Comparison of ENCODE assay signal across 1 cellular context in genomic region chr1:226939439-226940028, GRCh38.
TF ChIP-seq lines count a peak whose summit lies in the region.

No MANE protein-coding gene starts in this region.

TF ChIP-seq in HEK293, 187 proteins besides CTCF, POLR2A, EP300 and RAD21 (continued from another document and continues in another):
- TF ChIP-seq, protein P1, sequence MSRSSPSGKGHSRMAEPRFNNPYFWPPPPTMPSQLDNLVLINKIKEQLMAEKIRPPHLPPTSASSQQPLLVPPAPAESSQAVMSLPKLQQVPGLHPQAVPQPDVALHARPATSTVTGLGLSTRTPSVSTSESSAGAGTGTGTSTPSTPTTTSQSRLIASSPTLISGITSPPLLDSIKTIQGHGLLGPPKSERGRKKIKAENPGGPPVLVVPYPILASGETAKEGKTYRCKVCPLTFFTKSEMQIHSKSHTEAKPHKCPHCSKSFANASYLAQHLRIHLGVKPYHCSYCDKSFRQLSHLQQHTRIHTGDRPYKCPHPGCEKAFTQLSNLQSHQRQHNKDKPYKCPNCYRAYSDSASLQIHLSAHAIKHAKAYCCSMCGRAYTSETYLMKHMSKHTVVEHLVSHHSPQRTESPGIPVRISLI (tag by site-specific recombination; IDR thresholded peaks at IDR 0.05), result no peak
- TF ChIP-seq ZNF324 (tag by site-specific recombination; IDR thresholded peaks at IDR 0.05) (peak; percentile 96), PRDM4 (tag by site-specific recombination; IDR thresholded peaks at IDR 0.05) (no peak), KLF1 (tag by site-specific recombination; IDR thresholded peaks at IDR 0.05) (0 out of 2 replicates have a peak, but pooled peaks have one; percentile 41), ZSCAN30 (tag by site-specific recombination; IDR thresholded peaks at IDR 0.05) (peak; percentile 99), ZNF211 (tag by site-specific recombination; IDR thresholded peaks at IDR 0.05; ENCODE audit: low read depth) (no peak), ZNF791 (tag by site-specific recombination; IDR thresholded peaks at IDR 0.05) (0 out of 2 replicates have a peak, but pooled peaks have one; percentile 12), ZNF658 (tag by site-specific recombination; IDR thresholded peaks at IDR 0.05) (no peak), ZBTB7A (tag by site-specific recombination; IDR thresholded peaks at IDR 0.05; ENCODE audit: low read depth) (peak; percentile 68; the same call in 1 of the 2 replicates), ZNF426 (tag by site-specific recombination; IDR thresholded peaks at IDR 0.05) (no peak), ZNF629 (tag by site-specific recombination; IDR thresholded peaks at IDR 0.05) (peak; percentile 84), GLI2 (tag by site-specific recombination; IDR thresholded peaks at IDR 0.05; ENCODE audit: borderline replicate concordance, low read depth) (no peak), ZNF146 (tag by site-specific recombination; IDR thresholded peaks at IDR 0.05) (peak; percentile 77), ZNF544 (tag by site-specific recombination; IDR thresholded peaks at IDR 0.05) (no peak), ZNF548 (tag by site-specific recombination; IDR thresholded peaks at IDR 0.05) (0 out of 2 replicates have a peak, but pooled peaks have one; percentile 18), ZBTB6 (tag by site-specific recombination; IDR thresholded peaks at IDR 0.05) (no peak), ZNF692 (tag by site-specific recombination; IDR thresholded peaks at IDR 0.05) (peak; percentile 99), ZNF596 (tag by site-specific recombination; IDR thresholded peaks at IDR 0.05) (0 out of 2 replicates have a peak, but pooled peaks have one; percentile 48), ZSCAN16 (tag by site-specific recombination; IDR thresholded peaks at IDR 0.05) (peak; percentile 52; the same call in 1 of the 2 replicates), KLF16 (tag by site-specific recombination; IDR thresholded peaks at IDR 0.05) (peak; percentile 81), ZNF114 (tag by site-specific recombination; IDR thresholded peaks at IDR 0.05) (no peak), PRDM1 (tag by site-specific recombination; IDR thresholded peaks at IDR 0.05) (0 out of 2 replicates have a peak, but pooled peaks have one; percentile 11), ZNF266 (tag by site-specific recombination; IDR thresholded peaks at IDR 0.05; ENCODE audit: low read depth) (no peak), ZNF555 (tag by site-specific recombination; conservative IDR thresholded peaks at IDR 0.05) (no peak), ZNF654 (tag by site-specific recombination; IDR thresholded peaks at IDR 0.05; ENCODE audit: low read depth) (no peak), ZNF585B (tag by site-specific recombination; IDR thresholded peaks at IDR 0.05) (no peak), ZNF10 (tag by site-specific recombination; IDR thresholded peaks at IDR 0.05) (peak; percentile 59; the same call in 1 of the 2 replicates), ZNF239 (tag by site-specific recombination; IDR thresholded peaks at IDR 0.05) (peak; percentile 45; the same call in 1 of the 2 replicates), KLF8 (tag by site-specific recombination; IDR thresholded peaks at IDR 0.05) (peak; percentile 80), HOXA7 (CRISPR knock-in tag; IDR thresholded peaks at IDR 0.05; ENCODE audit: borderline replicate concordance) (no peak), ZEB2 (tag by site-specific recombination; IDR thresholded peaks at IDR 0.05) (peak; percentile 59), ZSCAN23 (tag by site-specific recombination; IDR thresholded peaks at IDR 0.05) (peak; percentile 82; the same call in 1 of the 2 replicates), ZNF354C (tag by site-specific recombination; IDR thresholded peaks at IDR 0.05; ENCODE audit: borderline replicate concordance, low read depth) (no peak), ZNF792 (tag by site-specific recombination; IDR thresholded peaks at IDR 0.05) (peak; percentile 81; the same call in 1 of the 2 replicates), ZNF274 (IDR thresholded peaks at IDR 0.05; ENCODE audit: low read length) (no peak), ZNF274 (tag by site-specific recombination; IDR thresholded peaks at IDR 0.05; ENCODE audit: borderline replicate concordance) (no peak), ZNF530 (tag by site-specific recombination; IDR thresholded peaks at IDR 0.05; ENCODE audit: low read depth) (no peak)
- TF ChIP-seq, protein P2, sequence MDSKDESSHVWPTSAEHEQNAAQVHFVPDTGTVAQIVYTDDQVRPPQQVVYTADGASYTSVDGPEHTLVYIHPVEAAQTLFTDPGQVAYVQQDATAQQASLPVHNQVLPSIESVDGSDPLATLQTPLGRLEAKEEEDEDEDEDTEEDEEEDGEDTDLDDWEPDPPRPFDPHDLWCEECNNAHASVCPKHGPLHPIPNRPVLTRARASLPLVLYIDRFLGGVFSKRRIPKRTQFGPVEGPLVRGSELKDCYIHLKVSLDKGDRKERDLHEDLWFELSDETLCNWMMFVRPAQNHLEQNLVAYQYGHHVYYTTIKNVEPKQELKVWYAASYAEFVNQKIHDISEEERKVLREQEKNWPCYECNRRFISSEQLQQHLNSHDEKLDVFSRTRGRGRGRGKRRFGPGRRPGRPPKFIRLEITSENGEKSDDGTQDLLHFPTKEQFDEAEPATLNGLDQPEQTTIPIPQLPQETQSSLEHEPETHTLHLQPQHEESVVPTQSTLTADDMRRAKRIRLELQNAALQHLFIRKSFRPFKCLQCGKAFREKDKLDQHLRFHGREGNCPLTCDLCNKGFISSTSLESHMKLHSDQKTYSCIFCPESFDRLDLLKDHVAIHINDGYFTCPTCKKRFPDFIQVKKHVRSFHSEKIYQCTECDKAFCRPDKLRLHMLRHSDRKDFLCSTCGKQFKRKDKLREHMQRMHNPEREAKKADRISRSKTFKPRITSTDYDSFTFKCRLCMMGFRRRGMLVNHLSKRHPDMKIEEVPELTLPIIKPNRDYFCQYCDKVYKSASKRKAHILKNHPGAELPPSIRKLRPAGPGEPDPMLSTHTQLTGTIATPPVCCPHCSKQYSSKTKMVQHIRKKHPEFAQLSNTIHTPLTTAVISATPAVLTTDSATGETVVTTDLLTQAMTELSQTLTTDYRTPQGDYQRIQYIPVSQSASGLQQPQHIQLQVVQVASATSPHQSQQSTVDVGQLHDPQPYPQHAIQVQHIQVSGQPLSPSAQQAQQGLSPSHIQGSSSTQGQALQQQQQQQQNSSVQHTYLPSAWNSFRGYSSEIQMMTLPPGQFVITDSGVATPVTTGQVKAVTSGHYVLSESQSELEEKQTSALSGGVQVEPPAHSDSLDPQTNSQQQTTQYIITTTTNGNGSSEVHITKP (tag by site-specific recombination; IDR thresholded peaks at IDR 0.05), result peak; percentile 84; the same call in 1 of the 2 replicates
- TF ChIP-seq, protein P3, sequence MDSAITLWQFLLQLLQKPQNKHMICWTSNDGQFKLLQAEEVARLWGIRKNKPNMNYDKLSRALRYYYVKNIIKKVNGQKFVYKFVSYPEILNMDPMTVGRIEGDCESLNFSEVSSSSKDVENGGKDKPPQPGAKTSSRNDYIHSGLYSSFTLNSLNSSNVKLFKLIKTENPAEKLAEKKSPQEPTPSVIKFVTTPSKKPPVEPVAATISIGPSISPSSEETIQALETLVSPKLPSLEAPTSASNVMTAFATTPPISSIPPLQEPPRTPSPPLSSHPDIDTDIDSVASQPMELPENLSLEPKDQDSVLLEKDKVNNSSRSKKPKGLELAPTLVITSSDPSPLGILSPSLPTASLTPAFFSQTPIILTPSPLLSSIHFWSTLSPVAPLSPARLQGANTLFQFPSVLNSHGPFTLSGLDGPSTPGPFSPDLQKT (IDR thresholded peaks at IDR 0.05; ENCODE audit: borderline replicate concordance, low read depth, low read length), result peak; percentile 36; the same call in 1 of the 2 replicates
- TF ChIP-seq, protein P4, sequence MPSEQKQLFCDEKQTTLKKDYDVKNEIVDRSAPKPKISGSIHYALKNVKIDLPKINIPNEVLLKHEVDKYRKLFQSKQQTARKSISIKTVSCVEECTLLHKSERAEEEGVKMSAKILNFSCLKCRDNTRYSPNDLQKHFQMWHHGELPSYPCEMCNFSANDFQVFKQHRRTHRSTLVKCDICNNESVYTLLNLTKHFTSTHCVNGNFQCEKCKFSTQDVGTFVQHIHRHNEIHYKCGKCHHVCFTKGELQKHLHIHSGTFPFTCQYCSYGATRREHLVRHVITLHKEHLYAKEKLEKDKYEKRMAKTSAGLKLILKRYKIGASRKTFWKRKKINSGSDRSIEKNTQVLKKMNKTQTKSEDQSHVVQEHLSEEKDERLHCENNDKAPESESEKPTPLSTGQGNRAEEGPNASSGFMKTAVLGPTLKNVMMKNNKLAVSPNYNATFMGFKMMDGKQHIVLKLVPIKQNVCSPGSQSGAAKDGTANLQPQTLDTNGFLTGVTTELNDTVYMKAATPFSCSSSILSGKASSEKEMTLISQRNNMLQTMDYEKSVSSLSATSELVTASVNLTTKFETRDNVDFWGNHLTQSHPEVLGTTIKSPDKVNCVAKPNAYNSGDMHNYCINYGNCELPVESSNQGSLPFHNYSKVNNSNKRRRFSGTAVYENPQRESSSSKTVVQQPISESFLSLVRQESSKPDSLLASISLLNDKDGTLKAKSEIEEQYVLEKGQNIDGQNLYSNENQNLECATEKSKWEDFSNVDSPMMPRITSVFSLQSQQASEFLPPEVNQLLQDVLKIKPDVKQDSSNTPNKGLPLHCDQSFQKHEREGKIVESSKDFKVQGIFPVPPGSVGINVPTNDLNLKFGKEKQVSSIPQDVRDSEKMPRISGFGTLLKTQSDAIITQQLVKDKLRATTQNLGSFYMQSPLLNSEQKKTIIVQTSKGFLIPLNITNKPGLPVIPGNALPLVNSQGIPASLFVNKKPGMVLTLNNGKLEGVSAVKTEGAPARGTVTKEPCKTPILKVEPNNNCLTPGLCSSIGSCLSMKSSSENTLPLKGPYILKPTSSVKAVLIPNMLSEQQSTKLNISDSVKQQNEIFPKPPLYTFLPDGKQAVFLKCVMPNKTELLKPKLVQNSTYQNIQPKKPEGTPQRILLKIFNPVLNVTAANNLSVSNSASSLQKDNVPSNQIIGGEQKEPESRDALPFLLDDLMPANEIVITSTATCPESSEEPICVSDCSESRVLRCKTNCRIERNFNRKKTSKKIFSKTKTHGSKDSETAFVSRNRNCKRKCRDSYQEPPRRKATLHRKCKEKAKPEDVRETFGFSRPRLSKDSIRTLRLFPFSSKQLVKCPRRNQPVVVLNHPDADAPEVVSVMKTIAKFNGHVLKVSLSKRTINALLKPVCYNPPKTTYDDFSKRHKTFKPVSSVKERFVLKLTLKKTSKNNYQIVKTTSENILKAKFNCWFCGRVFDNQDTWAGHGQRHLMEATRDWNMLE (tag by site-specific recombination; conservative IDR thresholded peaks at IDR 0.05; ENCODE audit: low read depth), result peak; percentile 72; the same call in 1 of the 2 replicates
- TF ChIP-seq, protein P5, sequence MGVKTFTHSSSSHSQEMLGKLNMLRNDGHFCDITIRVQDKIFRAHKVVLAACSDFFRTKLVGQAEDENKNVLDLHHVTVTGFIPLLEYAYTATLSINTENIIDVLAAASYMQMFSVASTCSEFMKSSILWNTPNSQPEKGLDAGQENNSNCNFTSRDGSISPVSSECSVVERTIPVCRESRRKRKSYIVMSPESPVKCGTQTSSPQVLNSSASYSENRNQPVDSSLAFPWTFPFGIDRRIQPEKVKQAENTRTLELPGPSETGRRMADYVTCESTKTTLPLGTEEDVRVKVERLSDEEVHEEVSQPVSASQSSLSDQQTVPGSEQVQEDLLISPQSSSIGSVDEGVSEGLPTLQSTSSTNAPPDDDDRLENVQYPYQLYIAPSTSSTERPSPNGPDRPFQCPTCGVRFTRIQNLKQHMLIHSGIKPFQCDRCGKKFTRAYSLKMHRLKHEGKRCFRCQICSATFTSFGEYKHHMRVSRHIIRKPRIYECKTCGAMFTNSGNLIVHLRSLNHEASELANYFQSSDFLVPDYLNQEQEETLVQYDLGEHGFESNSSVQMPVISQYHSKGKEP (tag by site-specific recombination; IDR thresholded peaks at IDR 0.05), result peak; percentile 47; the same call in 1 of the 2 replicates
- TF ChIP-seq, protein P6, sequence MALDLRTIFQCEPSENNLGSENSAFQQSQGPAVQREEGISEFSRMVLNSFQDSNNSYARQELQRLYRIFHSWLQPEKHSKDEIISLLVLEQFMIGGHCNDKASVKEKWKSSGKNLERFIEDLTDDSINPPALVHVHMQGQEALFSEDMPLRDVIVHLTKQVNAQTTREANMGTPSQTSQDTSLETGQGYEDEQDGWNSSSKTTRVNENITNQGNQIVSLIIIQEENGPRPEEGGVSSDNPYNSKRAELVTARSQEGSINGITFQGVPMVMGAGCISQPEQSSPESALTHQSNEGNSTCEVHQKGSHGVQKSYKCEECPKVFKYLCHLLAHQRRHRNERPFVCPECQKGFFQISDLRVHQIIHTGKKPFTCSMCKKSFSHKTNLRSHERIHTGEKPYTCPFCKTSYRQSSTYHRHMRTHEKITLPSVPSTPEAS (tag by site-specific recombination; IDR thresholded peaks at IDR 0.05), result peak; percentile 63
